11 cellular contexts compared by ENCODE assay signal in genomic region chr1:150283260-150283659, GRCh38. TPM values are rescaled to one million over a fixed set of nuclear protein-coding genes. Genes with fewer than 3 reads are reported as not detected.
A peak's percentile ranks its signal among the peaks of the same experiment; 100 is the strongest.
DNase-seq lines count a peak whose midpoint lies in the region; ATAC-seq, FAIRE-seq and TF ChIP-seq lines count a peak whose summit lies in the region.
"Had no signal": no experiment of that assay in that cellular context is flagged by ENCODE, and none has a peak within 500 bp of the region (broad histone marks: within the 10 kb centered on the region; RNA-seq: fewer than 3 reads in every experiment).

No MANE protein-coding gene starts in this region.

- H3K9me3 Mint-ChIP-seq in natural killer cell: no peaks in the 10 kb centered on the region

- no peaks in the 10 kb centered on the region for H4K20me1 ChIP-seq in HepG2 (ENCODE audit: insufficient read depth, low read length)

- H3K9me3 ChIP-seq in right lobe of liver: no peaks in the 10 kb centered on the region
- no peaks in the 10 kb centered on the region for H3K9me3 ChIP-seq in HepG2 (ENCODE audit: low read length)

- H3K4me3 Mint-ChIP-seq in natural killer cell: peak overlapping the region; percentile 91

- H3K4me1 Mint-ChIP-seq in natural killer cell: peaks cover 18 to 23% of the 10 kb centered on the region in 2 donors

- POLR2A ChIA-PET in HepG2 (lab: Yijun Ruan, JAX): no interaction called here

- no peak for DNase-seq in right lobe of liver
- no peak for DNase-seq in HepG2 (ENCODE audit: low spot score)
- DNase-seq in natural killer cell: no peak
- DNase-seq in NCI-H2171 treated with DMSO at 0.1 percent for 48 hours (lab: John Stamatoyannopoulos, UW): no peak
- no peak for DNase-seq in D341Med (ENCODE audit: low spot score)
- DNase-seq in T-helper 9 cell: no peak
- no peak for DNase-seq in nucleus accumbens (lab: John Stamatoyannopoulos, UW)
- DNase-seq: DND-41; effector CD8-positive, alpha-beta T cell had no signal

- peaks cover 6 to 27% of the 10 kb centered on the region in 2 donors for H3K27me3 Mint-ChIP-seq in natural killer cell (ENCODE audit: low read depth in 2 of 2)

- intact Hi-C loops in right lobe of liver (cut with DNase I) (no loop called here), HepG2 (cut with micrococcal nuclease; ENCODE audit: unreplicated experiment) (no loop called here), natural killer cell (cut with micrococcal nuclease) (no loop called here)

- BruUV-seq in HepG2 (replicated peaks; lab: Mats Ljungman, UMichigan): no TSS peak

- H3K4me3 ChIP-seq in right lobe of liver: peak overlapping the region in 2 of 3 donors; percentile 62
- no peak overlapping the region for H3K4me3 ChIP-seq in HepG2 (replicated peaks in 1 of 3; ENCODE audit: insufficient read depth in 1 of 3, low read depth in 2 of 3, low read length in 3 of 3)

- in situ Hi-C loops in HepG2 (cut with HindIII; ENCODE audit: extremely low pct_ligation_motif_present, low pct_unique_long_range_greater_than_20kb): no loop called here

- no peak for FAIRE-seq in HepG2 (lab: Jason Lieb, UNC)

- H3K27me3 ChIP-seq in right lobe of liver: no peaks in the 10 kb centered on the region
- H3K27me3 ChIP-seq in HepG2 (ENCODE audit: control insufficient read depth in 1 of 2, insufficient read depth in 2 of 2, low read length in 2 of 2): peaks cover 0 to 7% of the 10 kb centered on the region in 2 experiments; a peak in 1 of 5 replicates

- peaks cover 0 to 7% (median 0%) of the 10 kb centered on the region in 4 donors for H3K36me3 ChIP-seq in right lobe of liver
- no peaks in the 10 kb centered on the region for H3K36me3 ChIP-seq in HepG2 (replicated peaks in 1 of 2; ENCODE audit: control insufficient read depth in 1 of 2, insufficient read depth in 2 of 2, low read length in 2 of 2)

- no peak overlapping the region for H3K9ac ChIP-seq in HepG2 (ENCODE audit: insufficient read depth, low read depth, low read length)

- no peak overlapping the region for H2AFZ ChIP-seq in HepG2 (ENCODE audit: low read length)

- peak overlapping the region in 1 of 2 donors; percentile 83 for H3K27ac Mint-ChIP-seq in natural killer cell

- H3K79me2 ChIP-seq in HepG2 (ENCODE audit: insufficient read depth, low read length): no peaks in the 10 kb centered on the region

- CTCF ChIA-PET in HepG2 (lab: Yijun Ruan, JAX; ENCODE audit: low intra/inter-chr PET ratio, low total read pairs): no interaction called here

- no peak for TF ChIP-seq EP300 in HepG2 (IDR thresholded peaks at IDR 0.05; ENCODE audit: low read depth in 2 of 2, low read length in 2 of 2)
- TF ChIP-seq EP300 in HepG2 (CRISPR knock-in tag; IDR thresholded peaks at IDR 0.05; ENCODE audit: borderline replicate concordance): no peak

- TF ChIP-seq POLR2A in right lobe of liver (IDR thresholded peaks at IDR 0.05) (no peak), HepG2 (IDR thresholded peaks at IDR 0.05; ENCODE audit: insufficient read depth in 1 of 2, low read depth in 2 of 2, low read length in 2 of 2) (no peak)

- 96% methylated on average over 8 of the region's 12 CpGs for WGBS in right lobe of liver (ENCODE audit: insufficient coverage, low coverage, low lambda C conversion rate, missing lambda C conversion rate)
- WGBS in HepG2 (ENCODE audit: low lambda C conversion rate): 70% methylated on average over 12 of the region's 12 CpGs

- no peak overlapping the region for H3K4me2 ChIP-seq in HepG2 (ENCODE audit: low read depth, low read length)

- TF ChIP-seq CTCF in right lobe of liver (IDR thresholded peaks at IDR 0.05): no peak
- TF ChIP-seq CTCF in HepG2 (CRISPR knock-in tag; IDR thresholded peaks at IDR 0.05): no peak
- no peak for TF ChIP-seq CTCF in natural killer cell (IDR thresholded peaks at IDR 0.05)

- no peak for ATAC-seq in right lobe of liver
- ATAC-seq in HepG2: no peak
- ATAC-seq in natural killer cell: no peak

- H3K36me3 Mint-ChIP-seq in natural killer cell: no peaks in the 10 kb centered on the region

- peaks cover 0 to 34% (median 9%) of the 10 kb centered on the region in 4 donors for H3K4me1 ChIP-seq in right lobe of liver
- peaks cover 27% of the 10 kb centered on the region for H3K4me1 ChIP-seq in HepG2 (ENCODE audit: insufficient read depth, low read length)

- H3K27ac ChIP-seq in right lobe of liver: no peak overlapping the region
- no peak overlapping the region for H3K27ac ChIP-seq in HepG2 (ENCODE audit: extremely low read length, insufficient read depth, low read length)
- peak overlapping the region; percentile 47 for H3K27ac ChIP-seq in cingulate gyrus (ENCODE audit: low read depth, low read length)

- TF ChIP-seq RAD21 in HepG2 (CRISPR knock-in tag; IDR thresholded peaks at IDR 0.05): no peak

RNA-seq across cellular contexts. Expression of gene CIART, which starts 0.9 kb away (rescaled TPM):
- total RNA-seq in right lobe of liver: 1 to 10 TPM; 2.0 to 8.4 (median 4.4) TPM
- not detected in 2 replicates for total RNA-seq in HepG2 (2016; rRNA removed; fragmentation: Illumina TruSeq; extraction: Trizol)
- total RNA-seq in HepG2 (2016; cell fraction: cytosol; rRNA removed; fragmentation: Illumina TruSeq; extraction: Trizol; ENCODE audit: low read depth): not detected in 2 replicates
- 0.09 TPM in 1 of 2 replicates, not detected in the other for total RNA-seq in HepG2 (2016; cell fraction: insoluble cytoplasmic fraction; rRNA removed; fragmentation: Illumina TruSeq; extraction: Trizol)
- total RNA-seq in HepG2 (2016; cell fraction: membrane; rRNA removed; fragmentation: Illumina TruSeq; extraction: Trizol): not detected in 2 replicates
- not detected in 2 replicates for total RNA-seq in HepG2 (2016; cell fraction: nucleus; rRNA removed; fragmentation: Illumina TruSeq; extraction: Trizol)
- 0.48 and 0.58 TPM in 2 replicates for polyA plus RNA-seq in HepG2 (2011; rRNA removed)
- polyA plus RNA-seq in HepG2 (2011; cell fraction: cytosol; rRNA removed): 0.12 and 0.26 TPM in 2 replicates
- 1.6 and 2.1 TPM in 2 replicates for polyA plus RNA-seq in HepG2 (2011; cell fraction: nucleus; rRNA removed)
- 0.39 and 0.40 TPM in 2 replicates for polyA plus RNA-seq in HepG2 (2012)
- polyA plus RNA-seq in HepG2 (2016; cell fraction: cytosol; fragmentation: Illumina TruSeq; extraction: Trizol; ENCODE audit: low read depth): not detected in 2 replicates
- not detected in 2 replicates for polyA plus RNA-seq in HepG2 (2016; cell fraction: insoluble cytoplasmic fraction; fragmentation: Illumina TruSeq; extraction: Trizol; ENCODE audit: low read depth)
- not detected in 2 replicates for polyA plus RNA-seq in HepG2 (2016; cell fraction: membrane; fragmentation: Illumina TruSeq; extraction: Trizol; ENCODE audit: low read depth)
- 0.86 and 1.5 TPM in 2 replicates for polyA plus RNA-seq in HepG2 (2016; cell fraction: nucleus; fragmentation: Illumina TruSeq; extraction: Trizol; ENCODE audit: insufficient read depth, low read depth)
- polyA minus RNA-seq in HepG2 (2011; rRNA and poly(A)+ RNA removed; ENCODE audit: low replicate concordance): 1.0 TPM in 2 replicates
- polyA minus RNA-seq in HepG2 (2011; cell fraction: cytosol; rRNA and poly(A)+ RNA removed): not detected in 2 replicates
- polyA minus RNA-seq in HepG2 (2011; cell fraction: nucleus; rRNA and poly(A)+ RNA removed): not detected in 2 replicates
- 1 to 10 TPM in 2 of 3 donors, under 1 TPM in 1; 0.33 to 2.4 (median 1.9) TPM for total RNA-seq in natural killer cell

RNA-seq across cellular contexts. Expression of gene MRPS21, which starts 10.4 kb away (rescaled TPM):
- total RNA-seq in right lobe of liver (10 to 100 TPM; 22.9 to 30.5 (median 25.0) TPM), HepG2 (2016; rRNA removed; fragmentation: Illumina TruSeq; extraction: Trizol) (64.2 and 77.5 TPM in 2 replicates), natural killer cell (10 to 100 TPM; 40.9 to 50.9 (median 42.2) TPM)
- total RNA-seq in HepG2 (2016; cell fraction: cytosol; rRNA removed; fragmentation: Illumina TruSeq; extraction: Trizol; ENCODE audit: low read depth): 40.5 and 42.6 TPM in 2 replicates
- total RNA-seq in HepG2 (2016; cell fraction: insoluble cytoplasmic fraction; rRNA removed; fragmentation: Illumina TruSeq; extraction: Trizol): 62.6 and 85.6 TPM in 2 replicates
- 30.6 and 38.4 TPM in 2 replicates for total RNA-seq in HepG2 (2016; cell fraction: membrane; rRNA removed; fragmentation: Illumina TruSeq; extraction: Trizol)
- total RNA-seq in HepG2 (2016; cell fraction: nucleus; rRNA removed; fragmentation: Illumina TruSeq; extraction: Trizol): 36.8 and 44.4 TPM in 2 replicates
- polyA plus RNA-seq in HepG2 (2011; rRNA removed): 51.6 and 59.4 TPM in 2 replicates
- polyA plus RNA-seq in HepG2 (2011; cell fraction: cytosol; rRNA removed): 36.0 and 48.0 TPM in 2 replicates
- 69.3 and 69.6 TPM in 2 replicates for polyA plus RNA-seq in HepG2 (2011; cell fraction: nucleus; rRNA removed)
- 32.8 and 49.3 TPM in 2 replicates for polyA plus RNA-seq in HepG2 (2012)
- polyA plus RNA-seq in HepG2 (2016; cell fraction: cytosol; fragmentation: Illumina TruSeq; extraction: Trizol; ENCODE audit: low read depth): 35.9 and 42.1 TPM in 2 replicates
- polyA plus RNA-seq in HepG2 (2016; cell fraction: insoluble cytoplasmic fraction; fragmentation: Illumina TruSeq; extraction: Trizol; ENCODE audit: low read depth): 91.5 and 106 TPM in 2 replicates
- polyA plus RNA-seq in HepG2 (2016; cell fraction: membrane; fragmentation: Illumina TruSeq; extraction: Trizol; ENCODE audit: low read depth): 33.5 and 39.5 TPM in 2 replicates
- polyA plus RNA-seq in HepG2 (2016; cell fraction: nucleus; fragmentation: Illumina TruSeq; extraction: Trizol; ENCODE audit: insufficient read depth, low read depth): 72.6 and 80.6 TPM in 2 replicates
- polyA minus RNA-seq in HepG2 (2011; rRNA and poly(A)+ RNA removed; ENCODE audit: low replicate concordance): 18.9 and 44.4 TPM in 2 replicates
- 11.5 and 13.8 TPM in 2 replicates for polyA minus RNA-seq in HepG2 (2011; cell fraction: cytosol; rRNA and poly(A)+ RNA removed)
- polyA minus RNA-seq in HepG2 (2011; cell fraction: nucleus; rRNA and poly(A)+ RNA removed): 17.5 and 22.9 TPM in 2 replicates

RNA-seq across cellular contexts. Expression of gene C1orf54, which starts 10.7 kb away (rescaled TPM):
- 1 to 10 TPM in 5 of 6 experiments, not detected in 1; 1.7 to 5.7 (median 3.8) TPM for total RNA-seq in right lobe of liver
- 0.28 and 0.35 TPM in 2 replicates for total RNA-seq in HepG2 (2016; rRNA removed; fragmentation: Illumina TruSeq; extraction: Trizol)
- 0.71 TPM in 1 of 2 replicates, not detected in the other for total RNA-seq in HepG2 (2016; cell fraction: cytosol; rRNA removed; fragmentation: Illumina TruSeq; extraction: Trizol; ENCODE audit: low read depth)
- 0.26 TPM in 1 of 2 replicates, not detected in the other for total RNA-seq in HepG2 (2016; cell fraction: insoluble cytoplasmic fraction; rRNA removed; fragmentation: Illumina TruSeq; extraction: Trizol)
- total RNA-seq in HepG2 (2016; cell fraction: membrane; rRNA removed; fragmentation: Illumina TruSeq; extraction: Trizol): 0.53 and 0.86 TPM in 2 replicates
- 0.53 TPM in 1 of 2 replicates, not detected in the other for total RNA-seq in HepG2 (2016; cell fraction: nucleus; rRNA removed; fragmentation: Illumina TruSeq; extraction: Trizol)
- polyA plus RNA-seq in HepG2 (2011; rRNA removed): 0.27 and 0.44 TPM in 2 replicates
- 0.09 and 0.18 TPM in 2 replicates for polyA plus RNA-seq in HepG2 (2011; cell fraction: cytosol; rRNA removed)
- polyA plus RNA-seq in HepG2 (2011; cell fraction: nucleus; rRNA removed): 1.00 and 1.1 TPM in 2 replicates
- 0.60 and 0.94 TPM in 2 replicates for polyA plus RNA-seq in HepG2 (2012)
- polyA plus RNA-seq in HepG2 (2016; cell fraction: cytosol; fragmentation: Illumina TruSeq; extraction: Trizol; ENCODE audit: low read depth): not detected in 2 replicates
- not detected in 2 replicates for polyA plus RNA-seq in HepG2 (2016; cell fraction: insoluble cytoplasmic fraction; fragmentation: Illumina TruSeq; extraction: Trizol; ENCODE audit: low read depth)
- 0.60 TPM in 1 of 2 replicates, not detected in the other for polyA plus RNA-seq in HepG2 (2016; cell fraction: membrane; fragmentation: Illumina TruSeq; extraction: Trizol; ENCODE audit: low read depth)
- 1.0 and 1.3 TPM in 2 replicates for polyA plus RNA-seq in HepG2 (2016; cell fraction: nucleus; fragmentation: Illumina TruSeq; extraction: Trizol; ENCODE audit: insufficient read depth, low read depth)
- 0.30 TPM in 1 of 2 replicates, not detected in the other for polyA minus RNA-seq in HepG2 (2011; rRNA and poly(A)+ RNA removed; ENCODE audit: low replicate concordance)
- not detected in 2 replicates for polyA minus RNA-seq in HepG2 (2011; cell fraction: cytosol; rRNA and poly(A)+ RNA removed)
- polyA minus RNA-seq in HepG2 (2011; cell fraction: nucleus; rRNA and poly(A)+ RNA removed): 0.39 TPM in 1 of 2 replicates, not detected in the other
- total RNA-seq in natural killer cell: 1 to 10 TPM in 2 of 3 donors, under 1 TPM in 1; 0.97 to 3.7 (median 1.6) TPM

RNA-seq across cellular contexts. Expression of gene APH1A, which starts 14.4 kb away (rescaled TPM):
- 10 to 100 TPM; 61.2 to 92.0 (median 81.1) TPM for total RNA-seq in right lobe of liver
- 87.1 and 130 TPM in 2 replicates for total RNA-seq in HepG2 (2016; rRNA removed; fragmentation: Illumina TruSeq; extraction: Trizol)
- 211 and 212 TPM in 2 replicates for total RNA-seq in HepG2 (2016; cell fraction: cytosol; rRNA removed; fragmentation: Illumina TruSeq; extraction: Trizol; ENCODE audit: low read depth)
- total RNA-seq in HepG2 (2016; cell fraction: insoluble cytoplasmic fraction; rRNA removed; fragmentation: Illumina TruSeq; extraction: Trizol): 82.3 and 135 TPM in 2 replicates
- 328 and 336 TPM in 2 replicates for total RNA-seq in HepG2 (2016; cell fraction: membrane; rRNA removed; fragmentation: Illumina TruSeq; extraction: Trizol)
- 62.9 and 69.3 TPM in 2 replicates for total RNA-seq in HepG2 (2016; cell fraction: nucleus; rRNA removed; fragmentation: Illumina TruSeq; extraction: Trizol)
- polyA plus RNA-seq in HepG2 (2011; rRNA removed): 114 and 128 TPM in 2 replicates
- 147 and 155 TPM in 2 replicates for polyA plus RNA-seq in HepG2 (2011; cell fraction: cytosol; rRNA removed)
- 66.3 and 72.5 TPM in 2 replicates for polyA plus RNA-seq in HepG2 (2011; cell fraction: nucleus; rRNA removed)
- 64.3 and 72.9 TPM in 2 replicates for polyA plus RNA-seq in HepG2 (2012)
- polyA plus RNA-seq in HepG2 (2016; cell fraction: cytosol; fragmentation: Illumina TruSeq; extraction: Trizol; ENCODE audit: low read depth): 233 and 246 TPM in 2 replicates
- 88.7 and 93.9 TPM in 2 replicates for polyA plus RNA-seq in HepG2 (2016; cell fraction: insoluble cytoplasmic fraction; fragmentation: Illumina TruSeq; extraction: Trizol; ENCODE audit: low read depth)
- 303 and 317 TPM in 2 replicates for polyA plus RNA-seq in HepG2 (2016; cell fraction: membrane; fragmentation: Illumina TruSeq; extraction: Trizol; ENCODE audit: low read depth)
- 98.2 and 104 TPM in 2 replicates for polyA plus RNA-seq in HepG2 (2016; cell fraction: nucleus; fragmentation: Illumina TruSeq; extraction: Trizol; ENCODE audit: insufficient read depth, low read depth)
- 192 and 286 TPM in 2 replicates for polyA minus RNA-seq in HepG2 (2011; rRNA and poly(A)+ RNA removed; ENCODE audit: low replicate concordance)
- 48.6 and 50.4 TPM in 2 replicates for polyA minus RNA-seq in HepG2 (2011; cell fraction: cytosol; rRNA and poly(A)+ RNA removed)
- polyA minus RNA-seq in HepG2 (2011; cell fraction: nucleus; rRNA and poly(A)+ RNA removed): 43.1 and 56.2 TPM in 2 replicates
- total RNA-seq in natural killer cell: 100 to 1,000 TPM; 133 to 153 (median 143) TPM

RNA-seq across cellular contexts. Expression of gene CA14, which starts 25.7 kb away (rescaled TPM):
- 1 to 10 TPM in 2 of 6 experiments, under 1 TPM in 3, not detected in 1; 0.20 to 4.8 (median 0.56) TPM for total RNA-seq in right lobe of liver
- 0.94 and 2.4 TPM in 2 replicates for total RNA-seq in HepG2 (2016; rRNA removed; fragmentation: Illumina TruSeq; extraction: Trizol)
- 0.40 and 0.71 TPM in 2 replicates for total RNA-seq in HepG2 (2016; cell fraction: cytosol; rRNA removed; fragmentation: Illumina TruSeq; extraction: Trizol; ENCODE audit: low read depth)
- total RNA-seq in HepG2 (2016; cell fraction: insoluble cytoplasmic fraction; rRNA removed; fragmentation: Illumina TruSeq; extraction: Trizol): 1.3 and 2.5 TPM in 2 replicates
- total RNA-seq in HepG2 (2016; cell fraction: membrane; rRNA removed; fragmentation: Illumina TruSeq; extraction: Trizol): 1.1 and 1.3 TPM in 2 replicates
- 1.7 and 1.9 TPM in 2 replicates for total RNA-seq in HepG2 (2016; cell fraction: nucleus; rRNA removed; fragmentation: Illumina TruSeq; extraction: Trizol)
- polyA plus RNA-seq in HepG2 (2011; rRNA removed): 7.7 and 8.5 TPM in 2 replicates
- polyA plus RNA-seq in HepG2 (2011; cell fraction: cytosol; rRNA removed): 6.6 and 7.2 TPM in 2 replicates
- 3.9 and 4.1 TPM in 2 replicates for polyA plus RNA-seq in HepG2 (2011; cell fraction: nucleus; rRNA removed)
- 4.9 and 9.1 TPM in 2 replicates for polyA plus RNA-seq in HepG2 (2012)
- polyA plus RNA-seq in HepG2 (2016; cell fraction: cytosol; fragmentation: Illumina TruSeq; extraction: Trizol; ENCODE audit: low read depth): 0.57 and 0.61 TPM in 2 replicates
- 1.4 and 2.0 TPM in 2 replicates for polyA plus RNA-seq in HepG2 (2016; cell fraction: insoluble cytoplasmic fraction; fragmentation: Illumina TruSeq; extraction: Trizol; ENCODE audit: low read depth)
- 0.98 and 1.3 TPM in 2 replicates for polyA plus RNA-seq in HepG2 (2016; cell fraction: membrane; fragmentation: Illumina TruSeq; extraction: Trizol; ENCODE audit: low read depth)
- 5.9 and 6.9 TPM in 2 replicates for polyA plus RNA-seq in HepG2 (2016; cell fraction: nucleus; fragmentation: Illumina TruSeq; extraction: Trizol; ENCODE audit: insufficient read depth, low read depth)
- 0.87 and 5.2 TPM in 2 replicates for polyA minus RNA-seq in HepG2 (2011; rRNA and poly(A)+ RNA removed; ENCODE audit: low replicate concordance)
- polyA minus RNA-seq in HepG2 (2011; cell fraction: cytosol; rRNA and poly(A)+ RNA removed): 1.5 and 2.9 TPM in 2 replicates
- polyA minus RNA-seq in HepG2 (2011; cell fraction: nucleus; rRNA and poly(A)+ RNA removed): 2.0 and 2.1 TPM in 2 replicates
- not detected for total RNA-seq in natural killer cell
- total RNA-seq: mononuclear cell had no signal

Comparison
In these comparisons a context has a peak if more than half of its experiments do, and no peak if none do; other contexts are left out.
1. H3K4me3 ChIP-seq: peak in right lobe of liver (2 of 3); none in HepG2 (0 of 3).